ENCODE assay signal across 14 cellular contexts in genomic region chr7:74312418-74313021, GRCh38. TPM values are rescaled to one million over a fixed set of nuclear protein-coding genes. Genes with fewer than 3 reads are reported as not detected.
DNase-seq lines count a peak whose midpoint lies in the region; ATAC-seq, FAIRE-seq and TF ChIP-seq lines count a peak whose summit lies in the region.
"Had no signal": no experiment of that assay in that cellular context is flagged by ENCODE, and none has a peak within 500 bp of the region (broad histone marks: within the 10 kb centered on the region; RNA-seq: fewer than 3 reads in every experiment).

No MANE protein-coding gene starts in this region.

- TF ChIP-seq POLR2A in spleen (IDR thresholded peaks at IDR 0.05) = no peak

- H3K27ac Mint-ChIP-seq in activated CD4-positive, alpha-beta T cell treated with anti-CD3 and anti-CD28 coated beads for 36 hours = no peak overlapping the region
- no peak overlapping the region for H3K27ac Mint-ChIP-seq in activated CD4-positive, alpha-beta T cell treated with anti-CD3 and anti-CD28 coated beads, Interleukin-2, amount 10 ng/mL, durations not matched to agents 7 days and 5 days

- intact Hi-C loops in activated CD4-positive, alpha-beta T cell treated with anti-CD3 and anti-CD28 coated beads for 36 hours (cut with DNase I, micrococcal nuclease) = no loop called here
- intact Hi-C loops in spleen (cut with DNase I; ENCODE audit: low total_unique reads) = no loop called here

- H3K36me3 Mint-ChIP-seq in activated CD4-positive, alpha-beta T cell treated with anti-CD3 and anti-CD28 coated beads for 36 hours (ENCODE audit: low read depth) = no peaks in the 10 kb centered on the region
- H3K36me3 Mint-ChIP-seq in activated CD4-positive, alpha-beta T cell treated with anti-CD3 and anti-CD28 coated beads, Interleukin-2, amount 10 ng/mL, durations not matched to agents 7 days and 5 days (ENCODE audit: low read depth) = no peaks in the 10 kb centered on the region

- TF ChIP-seq CTCF in bronchial epithelial cell (IDR thresholded peaks at IDR 0.05; ENCODE audit: insufficient read depth, low read length, severe bottlenecking) (no peak), spleen (IDR thresholded peaks at IDR 0.05 in 8 of 11, conservative IDR thresholded peaks at IDR 0.05 in 3 of 11) (no peak)

- H3K4me3 Mint-ChIP-seq in activated CD4-positive, alpha-beta T cell treated with anti-CD3 and anti-CD28 coated beads for 36 hours = no peak overlapping the region
- H3K4me3 Mint-ChIP-seq in activated CD4-positive, alpha-beta T cell treated with anti-CD3 and anti-CD28 coated beads, Interleukin-2, amount 10 ng/mL, durations not matched to agents 7 days and 5 days = no peak overlapping the region

- DNase-seq in activated CD4-positive, alpha-beta T cell treated with anti-CD3 and anti-CD28 coated beads for 36 hours = peak; percentile 42
- no peak for DNase-seq in activated CD4-positive, alpha-beta T cell treated with anti-CD3 and anti-CD28 coated beads, Interleukin-2, amount 10 ng/mL, durations not matched to agents 7 days and 5 days
- DNase-seq in NOMO-1 treated with DMSO at 0.1 percent for 48 hours (lab: John Stamatoyannopoulos, UW; ENCODE audit: unreplicated experiment) (peak; percentile 87), bronchial epithelial cell (ENCODE audit: low read depth) (peak; percentile 98), renal cortical epithelial cell (ENCODE audit: low read depth) (peak; percentile 75), spleen (no peak), GF-D8 (lab: John Stamatoyannopoulos, UW) (no peak)
- no peak for DNase-seq in activated effector memory CD4-positive, alpha-beta T cell treated with Interleukin-2 at 50 U/mL for 16 hours
- DNase-seq: activated gamma-delta T cell, DND-41, NCI-H446, SJCRH30, thyroid gland had no signal

- H3K27ac ChIP-seq in spleen = no peak overlapping the region
- H3K27ac ChIP-seq: SJCRH30, thyroid gland had no signal

- WGBS in spleen, 5 donors = 39 to 71% (median 50%) methylated on average over 7 to 16 of the region's 16 CpGs

- no peaks in the 10 kb centered on the region for H3K9me3 ChIP-seq in spleen
- H3K9me3 ChIP-seq: SJCRH30, thyroid gland had no signal

- H3K27me3 ChIP-seq in bronchial epithelial cell (ENCODE audit: control insufficient read depth, insufficient read depth, low read length) (no peaks in the 10 kb centered on the region), spleen (replicated peaks in 1 of 7) (no peaks in the 10 kb centered on the region)
- H3K27me3 ChIP-seq: SJCRH30, thyroid gland had no signal

- POLR2A ChIA-PET in activated CD4-positive, alpha-beta T cell treated with anti-CD3 and anti-CD28 coated beads for 36 hours (lab: Charles Lee) = no interaction called here
- POLR2A ChIA-PET in activated CD4-positive, alpha-beta T cell treated with anti-CD3 and anti-CD28 coated beads, Interleukin-2, amount 10 ng/mL, durations not matched to agents 7 days and 5 days (lab: Charles Lee) = no interaction called here

- no peaks in the 10 kb centered on the region for H3K9me3 Mint-ChIP-seq in activated CD4-positive, alpha-beta T cell treated with anti-CD3 and anti-CD28 coated beads for 36 hours (ENCODE audit: low read depth)
- peaks cover 3% of the 10 kb centered on the region for H3K9me3 Mint-ChIP-seq in activated CD4-positive, alpha-beta T cell treated with anti-CD3 and anti-CD28 coated beads, Interleukin-2, amount 10 ng/mL, durations not matched to agents 7 days and 5 days

- H3K4me1 Mint-ChIP-seq in activated CD4-positive, alpha-beta T cell treated with anti-CD3 and anti-CD28 coated beads for 36 hours = peaks cover 4% of the 10 kb centered on the region
- peaks cover 11% of the 10 kb centered on the region for H3K4me1 Mint-ChIP-seq in activated CD4-positive, alpha-beta T cell treated with anti-CD3 and anti-CD28 coated beads, Interleukin-2, amount 10 ng/mL, durations not matched to agents 7 days and 5 days

- no peak overlapping the region for H3K4me3 ChIP-seq in bronchial epithelial cell (ENCODE audit: low read depth, low read length)
- no peak overlapping the region for H3K4me3 ChIP-seq in spleen
- H3K4me3 ChIP-seq: SJCRH30, thyroid gland had no signal

- H3K27me3 Mint-ChIP-seq in activated CD4-positive, alpha-beta T cell treated with anti-CD3 and anti-CD28 coated beads for 36 hours = peaks cover 4% of the 10 kb centered on the region
- peaks cover 2% of the 10 kb centered on the region for H3K27me3 Mint-ChIP-seq in activated CD4-positive, alpha-beta T cell treated with anti-CD3 and anti-CD28 coated beads, Interleukin-2, amount 10 ng/mL, durations not matched to agents 7 days and 5 days

- H3K4me1 ChIP-seq in spleen = peaks cover 0 to 16% (median 2%) of the 10 kb centered on the region in 6 donors
- H3K4me1 ChIP-seq: thyroid gland had no signal

- no peak for ATAC-seq in activated CD4-positive, alpha-beta T cell treated with anti-CD3 and anti-CD28 coated beads for 36 hours
- ATAC-seq: activated CD4-positive, CD25-positive, alpha-beta regulatory T cell treated with anti-CD3 and anti-CD28 coated beads, Interleukin-2, amount 50 U/mL, for 24 hours had no signal

- H3K36me3 ChIP-seq in bronchial epithelial cell (ENCODE audit: control insufficient read depth, insufficient read depth, low read length) (no peaks in the 10 kb centered on the region), spleen (peaks cover 0 to 3% (median 0%) of the 10 kb centered on the region in 6 donors)
- H3K36me3 ChIP-seq: SJCRH30, thyroid gland had no signal

- peak; percentile 40 for FAIRE-seq in bronchial epithelial cell (lab: Jason Lieb, UNC)

- CTCF ChIA-PET in activated CD4-positive, alpha-beta T cell treated with anti-CD3 and anti-CD28 coated beads for 36 hours (lab: Charles Lee) = no interaction called here
- CTCF ChIA-PET in activated CD4-positive, alpha-beta T cell treated with anti-CD3 and anti-CD28 coated beads, Interleukin-2, amount 10 ng/mL, durations not matched to agents 7 days and 5 days (lab: Charles Lee) = interaction anchor here (0.6 to 0.9 kb wide), 2 partner anchors 21 to 69 kb away, joined by 3 to 4 read pairs; no protein-coding TSS in a partner anchor

RNA-seq across cellular contexts. Expression of gene CLIP2, which starts 23.3 kb away (rescaled TPM):
- total RNA-seq in activated CD4-positive, alpha-beta T cell treated with anti-CD3 and anti-CD28 coated beads for 36 hours = 1 to 10 TPM; 1.4 to 1.8 TPM
- total RNA-seq in activated CD4-positive, alpha-beta T cell treated with anti-CD3 and anti-CD28 coated beads, Interleukin-2, amount 10 ng/mL, durations not matched to agents 7 days and 5 days = under 1 TPM; 0.72 to 0.89 TPM
- total RNA-seq in bronchial epithelial cell (10.6 and 12.9 TPM in 2 replicates), renal cortical epithelial cell (23.6 and 44.9 TPM in 2 replicates), spleen (10 to 100 TPM; 15.7 to 18.6 (median 17.4) TPM)
- 1 to 10 TPM; 2.7 to 9.7 (median 2.7) TPM for polyA plus RNA-seq in spleen

RNA-seq across cellular contexts. Expression of gene RFC2, which starts 58.3 kb away (rescaled TPM):
- 100 to 1,000 TPM in 1 of 2 experiments, 10 to 100 TPM in 1; 84.9 to 123 TPM for total RNA-seq in activated CD4-positive, alpha-beta T cell treated with anti-CD3 and anti-CD28 coated beads for 36 hours
- total RNA-seq in activated CD4-positive, alpha-beta T cell treated with anti-CD3 and anti-CD28 coated beads, Interleukin-2, amount 10 ng/mL, durations not matched to agents 7 days and 5 days = 10 to 100 TPM; 52.2 to 62.9 TPM
- 12.4 and 15.6 TPM in 2 replicates for total RNA-seq in bronchial epithelial cell
- total RNA-seq in renal cortical epithelial cell = 8.8 and 24.7 TPM in 2 replicates
- total RNA-seq in spleen = 10 to 100 TPM in 6 of 7 donors, 1 to 10 TPM in 1; 7.5 to 24.7 (median 19.0) TPM
- 10 to 100 TPM; 17.0 to 25.0 (median 23.2) TPM for polyA plus RNA-seq in spleen

Comparison
In these comparisons a context has a peak if more than half of its experiments do, and no peak if none do; other contexts are left out.
1. DNase-seq: peak in activated CD4-positive, alpha-beta T cell treated with anti-CD3 and anti-CD28 coated beads for 36 hours (single experiment), NOMO-1 treated with DMSO at 0.1 percent for 48 hours (single experiment), bronchial epithelial cell (single experiment) and renal cortical epithelial cell (single experiment); none in activated CD4-positive, alpha-beta T cell treated with anti-CD3 and anti-CD28 coated beads, Interleukin-2, amount 10 ng/mL, durations not matched to agents 7 days and 5 days (single experiment), spleen (single experiment), GF-D8 (single experiment) and activated effector memory CD4-positive, alpha-beta T cell treated with Interleukin-2 at 50 U/mL for 16 hours (single experiment).